Comparison of ENCODE assay signal across 1 cellular context in genomic region chr1:175023043-175023921, GRCh38.
A peak's percentile ranks its signal among the peaks of the same experiment; 100 is the strongest.
TF ChIP-seq lines count a peak whose summit lies in the region.

Gene MRPS14, minus strand, starts transcription at chr1:175023425. Its CDS starts 17 bp downstream, at chr1:175023408.

TF ChIP-seq in K562, 482 proteins besides CTCF, POLR2A, EP300 and RAD21 (continued from another document and continues in another):
- TF ChIP-seq NKRF (IDR thresholded peaks at IDR 0.05; ENCODE audit: borderline replicate concordance) = peak; percentile 88
- peak; percentile 69; the same call in 1 of the 2 replicates for TF ChIP-seq SREBF1 (IDR thresholded peaks at IDR 0.05; ENCODE audit: borderline replicate concordance, low read depth, low read length)
- TF ChIP-seq NFATC3 (IDR thresholded peaks at IDR 0.05) = 0 out of 2 replicates have a peak, but pooled peaks have one; percentile 29
- TF ChIP-seq FOXJ2 (tag; IDR thresholded peaks at IDR 0.05) = peak; percentile 92
- peak; percentile 96 for TF ChIP-seq MYC (IDR thresholded peaks at IDR 0.05; ENCODE audit: low read depth, low read length)
- 0 out of 2 replicates have a peak, but pooled peaks have one; percentile 51 for TF ChIP-seq MYC (CRISPR knock-in tag; IDR thresholded peaks at IDR 0.05; ENCODE audit: borderline replicate concordance, low read depth)
- peak; percentile 96 for TF ChIP-seq CREB1 (IDR thresholded peaks at IDR 0.05)
- TF ChIP-seq CREB1 (CRISPR knock-in tag; IDR thresholded peaks at IDR 0.05) = peak; percentile 90
- TF ChIP-seq NR4A1 (CRISPR knock-in tag; IDR thresholded peaks at IDR 0.05) = no peak
- TF ChIP-seq NR4A1 (tag; IDR thresholded peaks at IDR 0.05) = no peak
- TF ChIP-seq DPF2 (IDR thresholded peaks at IDR 0.05) = 0 out of 2 replicates have a peak, but pooled peaks have one; percentile 7
- no peak for TF ChIP-seq HBP1 (CRISPR knock-in tag; IDR thresholded peaks at IDR 0.05)
- no peak for TF ChIP-seq HOXB6 (CRISPR knock-in tag; IDR thresholded peaks at IDR 0.05; ENCODE audit: borderline replicate concordance)
- TF ChIP-seq ZBTB1 (CRISPR knock-in tag; IDR thresholded peaks at IDR 0.05; ENCODE audit: borderline replicate concordance, low read depth) = peak; percentile 84; the same call in 1 of the 2 replicates
- no peak for TF ChIP-seq PURB (CRISPR knock-in tag; IDR thresholded peaks at IDR 0.05; ENCODE audit: low read depth)
- TF ChIP-seq NEUROD1 (IDR thresholded peaks at IDR 0.05; ENCODE audit: borderline replicate concordance, low read depth, low read length, partially characterized antibody) = peak; percentile 54
- 0 out of 2 replicates have a peak, but pooled peaks have one; percentile 63 for TF ChIP-seq ZZZ3 (IDR thresholded peaks at IDR 0.05)
- peak; percentile 96 for TF ChIP-seq TAF9B (IDR thresholded peaks at IDR 0.05; ENCODE audit: partially characterized antibody)
- peak; percentile 79; the same call in 1 of the 2 replicates for TF ChIP-seq AFF4 (CRISPR knock-in tag; IDR thresholded peaks at IDR 0.05)
- TF ChIP-seq CXXC5 (CRISPR knock-in tag; IDR thresholded peaks at IDR 0.05) = peak; percentile 89
- TF ChIP-seq MAFK (IDR thresholded peaks at IDR 0.05; ENCODE audit: low read length) = peak; percentile 16; the same call in 1 of the 2 replicates
- TF ChIP-seq SPI1 (IDR thresholded peaks at IDR 0.05; ENCODE audit: borderline replicate concordance, low read depth, low read length) = no peak
- TF ChIP-seq SIN3A (IDR thresholded peaks at IDR 0.05; ENCODE audit: borderline replicate concordance in 2 of 2, control insufficient read depth in 1 of 2, low read depth in 2 of 2, low read length in 2 of 2) = peak; percentile 74 to 96
- TF ChIP-seq SIRT6 (IDR thresholded peaks at IDR 0.05; ENCODE audit: low read depth, low read length) = no peak
- TF ChIP-seq POLR2B (IDR thresholded peaks at IDR 0.05; ENCODE audit: low read depth, partially characterized antibody) = peak; percentile 89
- peak; percentile 91 for TF ChIP-seq SIN3B (IDR thresholded peaks at IDR 0.05; ENCODE audit: low read depth)
- TF ChIP-seq TFAP4 (CRISPR knock-in tag; IDR thresholded peaks at IDR 0.05; ENCODE audit: borderline replicate concordance) = peak; percentile 85
- peak; percentile 13 for TF ChIP-seq MEIS2 (IDR thresholded peaks at IDR 0.05; ENCODE audit: partially characterized antibody)
- no peak for TF ChIP-seq LEF1 (IDR thresholded peaks at IDR 0.05)
- peak in 1 of 2 experiments; percentile 98; a peak in 2 of 4 replicates for TF ChIP-seq TEAD1 (CRISPR knock-in tag; IDR thresholded peaks at IDR 0.05)
- peak; percentile 69 for TF ChIP-seq MXI1 (IDR thresholded peaks at IDR 0.05; ENCODE audit: low read depth, low read length)
- 0 out of 2 replicates have a peak, but pooled peaks have one; percentile 71 for TF ChIP-seq CCAR2 (IDR thresholded peaks at IDR 0.05; ENCODE audit: low read depth, low read length)
- TF ChIP-seq ZNF512 (tag; IDR thresholded peaks at IDR 0.05) = no peak
- peak; percentile 66 for TF ChIP-seq HMGN3 (IDR thresholded peaks at IDR 0.05; ENCODE audit: borderline replicate concordance, extremely low read depth, insufficient read length, low read depth, low read length)
- TF ChIP-seq E2F6 (IDR thresholded peaks at IDR 0.05; ENCODE audit: borderline replicate concordance in 1 of 2, extremely low read depth in 1 of 2, insufficient read depth in 1 of 2, insufficient read length in 1 of 2, low read depth in 1 of 2, low read length in 1 of 2, poor library complexity in 1 of 2, severe bottlenecking in 1 of 2) = peak in 1 of 2 experiments; percentile 26
- TF ChIP-seq ZNF431 (CRISPR knock-in tag; IDR thresholded peaks at IDR 0.05) = peak; percentile 87
- peak; percentile 82 for TF ChIP-seq ZHX1 (conservative IDR thresholded peaks at IDR 0.05; ENCODE audit: low read length)
- no peak for TF ChIP-seq ZNF253 (CRISPR knock-in tag; conservative IDR thresholded peaks at IDR 0.05)
- peak; percentile 81 for TF ChIP-seq ZBTB12 (CRISPR knock-in tag; IDR thresholded peaks at IDR 0.05)
- TF ChIP-seq SMARCA4 (IDR thresholded peaks at IDR 0.05) = peak; percentile 29; the same call in 1 of the 2 replicates
- peak; percentile 82 for TF ChIP-seq CCNT2 (IDR thresholded peaks at IDR 0.05; ENCODE audit: borderline replicate concordance, extremely low read depth, insufficient read length, low read depth, low read length)
- peak; percentile 73 for TF ChIP-seq ETV5 (CRISPR knock-in tag; IDR thresholded peaks at IDR 0.05; ENCODE audit: low read depth)
- peak; percentile 79 for TF ChIP-seq VEZF1 (CRISPR knock-in tag; IDR thresholded peaks at IDR 0.05)
- peak; percentile 99 for TF ChIP-seq PREB (CRISPR knock-in tag; IDR thresholded peaks at IDR 0.05)
- peak; percentile 93 for TF ChIP-seq SUPT5H (IDR thresholded peaks at IDR 0.05)
- TF ChIP-seq PHB2 (IDR thresholded peaks at IDR 0.05; ENCODE audit: low read depth) = no peak
